25 cellular contexts compared by ENCODE assay signal in the genomic region with DNA sequence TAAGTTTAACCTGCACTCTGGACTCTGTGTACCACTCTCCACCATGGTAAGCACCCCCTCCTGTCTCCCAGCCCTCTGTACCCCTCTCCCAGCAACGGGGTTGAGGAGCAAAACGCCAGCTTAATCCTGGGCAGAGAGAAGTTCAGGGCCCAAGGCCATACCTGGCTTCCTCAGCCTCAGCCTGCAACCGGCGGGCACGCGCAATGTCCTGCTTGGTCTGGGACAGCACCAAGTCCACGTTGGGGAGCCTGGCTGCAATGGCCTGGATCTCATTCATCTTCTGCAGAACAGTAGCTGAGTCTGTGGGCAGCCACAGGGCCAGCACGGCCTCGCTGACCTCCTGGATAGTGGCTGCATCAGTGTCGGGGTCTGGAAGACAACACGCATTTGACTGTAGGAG. TPM values are rescaled to one million over a fixed set of nuclear protein-coding genes. Genes with fewer than 3 reads are reported as not detected.
"Had no signal": no experiment of that assay in that cellular context is flagged by ENCODE, and none has a peak within 500 bp of the region (broad histone marks: within the 10 kb centered on the region; RNA-seq: fewer than 3 reads in every experiment).

No MANE protein-coding gene starts in this region.

- H3K9me3 ChIP-seq: mucosa of descending colon, tibial nerve had no signal

- H3K27me3 Mint-ChIP-seq: activated CD4-positive, alpha-beta memory T cell treated with anti-CD3 and anti-CD28 coated beads for 36 hours; activated naive CD8-positive, alpha-beta T cell treated with anti-CD3 and anti-CD28 coated beads for 36 hours; stimulated activated naive CD8-positive, alpha-beta T cell treated with anti-CD3 and anti-CD28 coated beads, Interleukin-15, Interleukin-2, amounts not matched to agents 100 ng/mL and 50 ng/mL, for 24 hours had no signal

- H3K36me3 Mint-ChIP-seq: activated naive CD8-positive, alpha-beta T cell treated with anti-CD3 and anti-CD28 coated beads for 36 hours; naive B cell had no signal

- H3K4me2 ChIP-seq: hepatocyte had no signal

- H3K4me1 Mint-ChIP-seq: activated naive CD8-positive, alpha-beta T cell treated with anti-CD3 and anti-CD28 coated beads for 36 hours; naive B cell; neural crest cell had no signal

- H2AFZ ChIP-seq: hepatocyte had no signal

- H3K36me3 ChIP-seq: tibial nerve had no signal

- H3K4me3 ChIP-seq: hepatocyte, mucosa of descending colon, tibial nerve had no signal

- H3K27ac Mint-ChIP-seq: activated CD4-positive, alpha-beta memory T cell treated with anti-CD3 and anti-CD28 coated beads for 36 hours; activated naive CD8-positive, alpha-beta T cell treated with anti-CD3 and anti-CD28 coated beads for 36 hours; dendritic cell treated with granulocyte-macrophage colony-stimulating factor and Interleukin-4, amounts not matched to agents 40 ng/mL and 50 ng/mL, for 4 days; immature natural killer cell; stimulated activated naive CD8-positive, alpha-beta T cell treated with anti-CD3 and anti-CD28 coated beads, Interleukin-15, Interleukin-2, amounts not matched to agents 100 ng/mL and 50 ng/mL, for 24 hours had no signal

- ATAC-seq: foreskin keratinocyte had no signal

- H3K27me3 ChIP-seq: foreskin keratinocyte, hepatocyte, tibial nerve had no signal

- DNase-seq: activated CD4-positive, alpha-beta memory T cell treated with anti-CD3 and anti-CD28 coated beads for 36 hours; activated CD4-positive, alpha-beta T cell treated with anti-CD3 and anti-CD28 coated beads for 48 hours; activated naive CD4-positive, alpha-beta T cell treated with Interleukin-2 at 50 U/mL for 16 hours; activated naive CD8-positive, alpha-beta T cell treated with anti-CD3 and anti-CD28 coated beads for 36 hours; activated T-cell treated with anti-CD3 and anti-CD28 coated beads, Interleukin-2, amount 50 U/mL, for 48 hours; effector CD8-positive, alpha-beta T cell; immature natural killer cell; kidney glomerular epithelial cell; mesenchymal stem cell; mucosa of descending colon; naive B cell; retina; stimulated activated CD4-positive, alpha-beta T cell treated with anti-CD3 and anti-CD28 coated beads, Interleukin-12 subunit alpha, Interleukin-12 subunit beta, amount 100 ng/mL, for 4 hours; T-helper 2 cell had no signal

- H3K4me1 ChIP-seq: foreskin keratinocyte had no signal

- H3K79me2 ChIP-seq: hepatocyte had no signal

- H3K9me3 Mint-ChIP-seq: activated CD4-positive, alpha-beta memory T cell treated with anti-CD3 and anti-CD28 coated beads for 36 hours; activated naive CD8-positive, alpha-beta T cell treated with anti-CD3 and anti-CD28 coated beads for 36 hours; dendritic cell treated with granulocyte-macrophage colony-stimulating factor and Interleukin-4, amounts not matched to agents 40 ng/mL and 50 ng/mL, for 4 days; immature natural killer cell; naive B cell; neural crest cell; stimulated activated naive CD8-positive, alpha-beta T cell treated with anti-CD3 and anti-CD28 coated beads, Interleukin-15, Interleukin-2, amounts not matched to agents 100 ng/mL and 50 ng/mL, for 24 hours had no signal

- H3K4me3 Mint-ChIP-seq: activated CD4-positive, alpha-beta memory T cell treated with anti-CD3 and anti-CD28 coated beads for 36 hours; activated naive CD8-positive, alpha-beta T cell treated with anti-CD3 and anti-CD28 coated beads for 36 hours; dendritic cell treated with granulocyte-macrophage colony-stimulating factor and Interleukin-4, amounts not matched to agents 40 ng/mL and 50 ng/mL, for 4 days; immature natural killer cell; naive B cell; neural crest cell; stimulated activated naive CD8-positive, alpha-beta T cell treated with anti-CD3 and anti-CD28 coated beads, Interleukin-15, Interleukin-2, amounts not matched to agents 100 ng/mL and 50 ng/mL, for 24 hours had no signal

- H3K27ac ChIP-seq: foreskin keratinocyte, hepatocyte, tibial nerve had no signal

RNA-seq across cellular contexts. Expression of a gene that starts 33.9 kb away (rescaled TPM):
- total RNA-seq: neural crest cell had no signal

RNA-seq across cellular contexts. Expression of a gene that starts 34.8 kb away (rescaled TPM):
- total RNA-seq: activated naive CD8-positive, alpha-beta T cell treated with anti-CD3 and anti-CD28 coated beads for 36 hours; bronchial epithelial cell; chondrocyte; foreskin keratinocyte; omental fat pad; posterior vena cava; skeletal muscle tissue had no signal
